ENCODE assay signal across 20 cellular contexts in the genomic region with DNA sequence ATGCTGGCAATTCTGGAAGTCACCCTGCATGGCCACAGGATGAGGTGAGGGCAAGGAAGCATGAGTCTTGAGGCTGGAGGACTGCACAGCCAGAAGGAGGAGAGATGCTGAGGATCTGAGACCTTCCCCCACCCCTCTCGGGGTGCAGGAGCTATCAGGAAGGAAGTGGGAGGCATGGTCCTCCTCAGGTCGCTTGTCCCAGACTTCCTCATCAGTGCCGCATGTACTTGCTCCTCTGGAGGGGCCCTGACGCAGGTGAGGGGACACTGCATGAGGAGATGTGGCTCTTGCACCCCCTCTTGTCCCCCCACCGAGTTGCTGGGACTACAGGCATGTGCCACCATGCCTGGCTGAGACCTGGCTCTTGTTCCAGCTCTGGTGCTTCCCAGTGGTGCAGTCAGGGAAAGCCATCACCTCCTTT. TPM values are rescaled to one million over a fixed set of nuclear protein-coding genes. Genes with fewer than 3 reads are reported as not detected.
DNase-seq lines count a peak whose midpoint lies in the region; ATAC-seq and TF ChIP-seq lines count a peak whose summit lies in the region.
"Had no signal": no experiment of that assay in that cellular context is flagged by ENCODE, and none has a peak within 500 bp of the region (broad histone marks: within the 10 kb centered on the region; RNA-seq: fewer than 3 reads in every experiment).

No MANE protein-coding gene starts in this region.

- H3K27me3 ChIP-seq in heart right ventricle, result no peaks in the 10 kb centered on the region
- no peaks in the 10 kb centered on the region for H3K27me3 ChIP-seq in adrenal gland
- H3K27me3 ChIP-seq in aorta (ENCODE audit: control insufficient read depth in 1 of 2, insufficient read depth in 2 of 2, low read length in 1 of 2), result no peaks in the 10 kb centered on the region
- no peaks in the 10 kb centered on the region for H3K27me3 ChIP-seq in prostate gland (replicated peaks; ENCODE audit: insufficient read depth)
- H3K27me3 ChIP-seq: esophagus squamous epithelium, thyroid gland had no signal

- no peak for TF ChIP-seq POLR2A in adrenal gland (IDR thresholded peaks at IDR 0.05)
- TF ChIP-seq POLR2A in prostate gland (IDR thresholded peaks at IDR 0.05), result no peak

- no peaks in the 10 kb centered on the region for H3K36me3 ChIP-seq in heart right ventricle
- no peaks in the 10 kb centered on the region for H3K36me3 ChIP-seq in adrenal gland (replicated peaks in 1 of 2)
- no peaks in the 10 kb centered on the region for H3K36me3 ChIP-seq in aorta (ENCODE audit: control insufficient read depth in 1 of 2, insufficient read depth in 2 of 2, low read length in 1 of 2)
- H3K36me3 ChIP-seq in prostate gland, result no peaks in the 10 kb centered on the region
- H3K36me3 ChIP-seq: esophagus squamous epithelium, thyroid gland had no signal

- H3K27ac ChIP-seq in heart right ventricle (no peak overlapping the region), adrenal gland (no peak overlapping the region), aorta (ENCODE audit: low read depth in 1 of 2, low read length in 2 of 2) (no peak overlapping the region), prostate gland (no peak overlapping the region)
- H3K27ac ChIP-seq: esophagus squamous epithelium, thyroid gland had no signal

- intact Hi-C loops in cardiac septum (cut with DNase I), result loop anchor here (10.0 kb wide), 1 partner anchor 278 kb away; no protein-coding TSS in a partner anchor
- intact Hi-C loops in heart right ventricle (cut with DNase I), result loop anchor here in 8 of 10 donors (5.0 to 10.0 kb wide), 10 partner anchors 78 to 1018 kb away; no protein-coding TSS in a partner anchor
- intact Hi-C loops in adrenal gland (cut with DNase I), result loop anchor here (10.0 kb wide), 2 partner anchors 58 to 88 kb away; no protein-coding TSS in a partner anchor
- intact Hi-C loops in aorta (cut with DNase I), result loop anchor here in 1 of 2 donors (10.0 kb wide), 1 partner anchor 848 kb away; no protein-coding TSS in a partner anchor
- intact Hi-C loops in prostate gland (cut with DNase I), result loop anchor here (10.0 kb wide), 1 partner anchor 1018 kb away; no protein-coding TSS in a partner anchor

- no peak for ATAC-seq in heart right ventricle
- no peak for ATAC-seq in aorta (ENCODE audit: low FRiP score)
- ATAC-seq in GM18858 (IDR thresholded peaks at IDR 0.05; ENCODE audit: unreplicated experiment), result no peak
- ATAC-seq in HG02623 (IDR thresholded peaks at IDR 0.05; ENCODE audit: unreplicated experiment), result no peak
- ATAC-seq: CD8-positive, alpha-beta T cell; GM23338; naive thymus-derived CD4-positive, alpha-beta T cell had no signal

- no peaks in the 10 kb centered on the region for H3K9me3 ChIP-seq in heart right ventricle
- no peaks in the 10 kb centered on the region for H3K9me3 ChIP-seq in adrenal gland (replicated peaks in 1 of 3)
- no peaks in the 10 kb centered on the region for H3K9me3 ChIP-seq in aorta (ENCODE audit: control insufficient read depth, low read length)
- no peaks in the 10 kb centered on the region for H3K9me3 ChIP-seq in prostate gland
- H3K9me3 ChIP-seq: esophagus squamous epithelium, thyroid gland had no signal

- H3K4me1 ChIP-seq in heart right ventricle (peaks cover 0 to 28% (median 14%) of the 10 kb centered on the region in 9 donors), adrenal gland (replicated peaks in 1 of 2) (peaks cover 3 to 7% of the 10 kb centered on the region in 2 donors), aorta (ENCODE audit: control insufficient read depth in 1 of 2, insufficient read depth in 2 of 2, low read length in 2 of 2) (no peaks in the 10 kb centered on the region), prostate gland (replicated peaks) (peaks cover 9% of the 10 kb centered on the region)

- DNase-seq in cardiac septum (ENCODE audit: low spot score), result peak; percentile 68
- no peak for DNase-seq in heart right ventricle
- DNase-seq in adrenal gland, result peak in 5 of 7 donors; percentile 0 to 43 (median 9)
- DNase-seq in mesenteric fat pad (ENCODE audit: low spot score), result peak; percentile 55
- peak; percentile 10 to 33 for DNase-seq in aorta
- DNase-seq in prostate gland (ENCODE audit: low spot score), result no peak
- DNase-seq: activated B cell treated with CpG ODN at 0.5 μM for 24 hours; CD8-positive, alpha-beta T cell; DMS79 treated with DMSO at 0.1 percent for 48 hours; effector CD8-positive, alpha-beta T cell; esophagus squamous epithelium; naive thymus-derived CD4-positive, alpha-beta T cell; NCI-H2029; NCI-H524 treated with DMSO at 0.1 percent for 48 hours; SIG-M5; thyroid gland had no signal

- WGBS in heart right ventricle, 2 donors, result 66 to 76% methylated on average over 5 of the region's 5 CpGs
- 64 to 87% (median 72%) methylated on average over 4 to 5 of the region's 5 CpGs for WGBS in adrenal gland, 4 donors
- WGBS in aorta, 2 donors, result 91 to 93% methylated on average over 5 of the region's 5 CpGs
- 64% methylated on average over 5 of the region's 5 CpGs for WGBS in prostate gland

- TF ChIP-seq CTCF in heart right ventricle (IDR thresholded peaks at IDR 0.05), result no peak
- no peak for TF ChIP-seq CTCF in adrenal gland (IDR thresholded peaks at IDR 0.05)
- no peak for TF ChIP-seq CTCF in prostate gland (IDR thresholded peaks at IDR 0.05)

- H3K4me3 ChIP-seq in heart right ventricle (no peak overlapping the region), adrenal gland (no peak overlapping the region), aorta (ENCODE audit: low read length in 2 of 2) (no peak overlapping the region), prostate gland (no peak overlapping the region)
- H3K4me3 ChIP-seq: esophagus squamous epithelium, GM23338, lung, thyroid gland had no signal

RNA-seq across cellular contexts. Expression of gene ZMIZ1, which starts 5.7 kb away (rescaled TPM):
- total RNA-seq in cardiac septum (40.7 TPM), heart right ventricle (10 to 100 TPM; 40.4 to 61.5 (median 50.8) TPM), adrenal gland (100 to 1,000 TPM in 1 of 8 donors, 10 to 100 TPM in 7; 47.9 to 113 (median 58.7) TPM), mesenteric fat pad (81.1 TPM), aorta (10 to 100 TPM; 48.5 to 84.1 TPM), prostate gland (10 to 100 TPM; 69.6 to 78.5 TPM)
- polyA plus RNA-seq in heart right ventricle (10 to 100 TPM; 24.2 to 26.8 TPM), adrenal gland (100 to 1,000 TPM in 1 of 3 donors, 10 to 100 TPM in 2; 17.9 to 109 (median 32.2) TPM), aorta (1 to 10 TPM; 7.8 to 8.0 TPM)

Comparison
In these comparisons a context has a peak if more than half of its experiments do, and no peak if none do; other contexts are left out.
1. DNase-seq: peak in cardiac septum (single experiment), adrenal gland (5 of 7), mesenteric fat pad (single experiment) and aorta (2 of 2); none in heart right ventricle (0 of 2) and prostate gland (single experiment).